23 cellular contexts compared by ENCODE assay signal in genomic region chr12:66612053-66612775, GRCh38.
"Had no signal": no experiment of that assay in that cellular context is flagged by ENCODE, and none has a peak within 500 bp of the region (broad histone marks: within the 10 kb centered on the region; RNA-seq: fewer than 3 reads in every experiment).

No MANE protein-coding gene starts in this region.

- H3K27me3 Mint-ChIP-seq: activated CD4-positive, alpha-beta memory T cell treated with anti-CD3 and anti-CD28 coated beads for 36 hours; activated CD4-positive, alpha-beta T cell treated with anti-CD3 and anti-CD28 coated beads, Interleukin-2, amount 10 ng/mL, durations not matched to agents 7 days and 5 days; activated naive CD8-positive, alpha-beta T cell; T-cell had no signal

- DNase-seq: activated CD4-positive, alpha-beta memory T cell treated with anti-CD3 and anti-CD28 coated beads for 36 hours; activated CD4-positive, alpha-beta T cell treated with anti-CD3 and anti-CD28 coated beads, Interleukin-2, amount 10 ng/mL, durations not matched to agents 7 days and 5 days; activated CD4-positive, CD25-positive, alpha-beta regulatory T cell; activated CD8-positive, alpha-beta memory T cell treated with anti-CD3 and anti-CD28 coated beads for 24 hours; activated effector memory CD4-positive, alpha-beta T cell treated with anti-CD3 and anti-CD28 coated beads, Interleukin-2, amount 50 U/mL, for 16 hours; activated naive CD4-positive, alpha-beta T cell treated with anti-CD3 and anti-CD28 coated beads for 36 hours; activated T-cell treated with anti-CD3 and anti-CD28 coated beads, Interleukin-2, amount 50 U/mL, for 4 hours; brain microvascular endothelial cell; cerebellar nuclear complex; colonic mucosa; NCI-H1092; NCI-H1694; NCI-H2029; NCI-H2107; OCI-M1; RPMI8226; T-cell; T-helper 2 cell; T1000 had no signal

- H3K9me3 Mint-ChIP-seq: activated CD4-positive, alpha-beta memory T cell treated with anti-CD3 and anti-CD28 coated beads for 36 hours; activated CD4-positive, alpha-beta T cell treated with anti-CD3 and anti-CD28 coated beads, Interleukin-2, amount 10 ng/mL, durations not matched to agents 7 days and 5 days; activated naive CD4-positive, alpha-beta T cell treated with anti-CD3 and anti-CD28 coated beads for 36 hours; activated T-cell treated with anti-CD3 and anti-CD28 coated beads, Interleukin-2, amount 50 U/mL, for 4 hours; T-cell had no signal

- FAIRE-seq: TTC549 had no signal

- H3K4me1 Mint-ChIP-seq: activated CD4-positive, alpha-beta T cell treated with anti-CD3 and anti-CD28 coated beads, Interleukin-2, amount 10 ng/mL, durations not matched to agents 7 days and 5 days had no signal

- H3K36me3 Mint-ChIP-seq: activated CD4-positive, alpha-beta memory T cell treated with anti-CD3 and anti-CD28 coated beads for 36 hours; activated naive CD8-positive, alpha-beta T cell; T-cell had no signal

- H3K27ac Mint-ChIP-seq: activated CD4-positive, alpha-beta memory T cell treated with anti-CD3 and anti-CD28 coated beads for 36 hours; activated CD4-positive, alpha-beta T cell treated with anti-CD3 and anti-CD28 coated beads, Interleukin-2, amount 10 ng/mL, durations not matched to agents 7 days and 5 days; activated naive CD4-positive, alpha-beta T cell treated with anti-CD3 and anti-CD28 coated beads for 36 hours; activated naive CD8-positive, alpha-beta T cell; T-cell had no signal

- ATAC-seq: activated T-cell treated with anti-CD3 and anti-CD28 coated beads, Interleukin-2, amount 50 U/mL, for 4 hours; Panc1; Right ventricle myocardium inferior; T-cell had no signal

- H3K4me3 Mint-ChIP-seq: activated CD4-positive, alpha-beta memory T cell treated with anti-CD3 and anti-CD28 coated beads for 36 hours; activated CD4-positive, alpha-beta T cell treated with anti-CD3 and anti-CD28 coated beads, Interleukin-2, amount 10 ng/mL, durations not matched to agents 7 days and 5 days; activated naive CD4-positive, alpha-beta T cell treated with anti-CD3 and anti-CD28 coated beads for 36 hours; activated naive CD8-positive, alpha-beta T cell; activated T-cell treated with anti-CD3 and anti-CD28 coated beads, Interleukin-2, amount 50 U/mL, for 4 hours; T-cell had no signal
